13 cellular contexts compared by ENCODE assay signal in genomic region chr10:110487411-110488123, GRCh38. TPM values are rescaled to one million over a fixed set of nuclear protein-coding genes. Genes with fewer than 3 reads are reported as not detected.
DNase-seq lines count a peak whose midpoint lies in the region; ATAC-seq and TF ChIP-seq lines count a peak whose summit lies in the region.
"Had no signal": no experiment of that assay in that cellular context is flagged by ENCODE, and none has a peak within 500 bp of the region (broad histone marks: within the 10 kb centered on the region; RNA-seq: fewer than 3 reads in every experiment).

No MANE protein-coding gene starts in this region.

- H3K27ac Mint-ChIP-seq in endothelial cell (ENCODE audit: unreplicated experiment) = peak overlapping the region; percentile 80
- no peak overlapping the region for H3K27ac Mint-ChIP-seq in T-helper 2 cell treated with Interferon-gamma antibody and Interleukin-4, amounts not matched to agents 5 μg/mL and 100 μg/mL, for 36 hours

- no peaks in the 10 kb centered on the region for H4K20me1 ChIP-seq in osteoblast (ENCODE audit: insufficient read depth, low read length)

- H3K4me3 ChIP-seq in osteoblast (ENCODE audit: insufficient read depth, low read length) = no peak overlapping the region
- H3K4me3 ChIP-seq: skin epidermis, tibial artery had no signal

- peak overlapping the region; percentile 38 for H3K4me2 ChIP-seq in osteoblast (ENCODE audit: insufficient read depth, low read length)

- no peaks in the 10 kb centered on the region for H3K27me3 ChIP-seq in osteoblast (ENCODE audit: insufficient read depth, low read length)

- H3K4me1 ChIP-seq in osteoblast (ENCODE audit: insufficient read depth, low read length) = peaks cover 44% of the 10 kb centered on the region
- H3K4me1 ChIP-seq: tibial artery had no signal

- H3K36me3 Mint-ChIP-seq in endothelial cell (ENCODE audit: low read depth, unreplicated experiment) = no peaks in the 10 kb centered on the region
- no peaks in the 10 kb centered on the region for H3K36me3 Mint-ChIP-seq in T-helper 2 cell treated with Interferon-gamma antibody and Interleukin-4, amounts not matched to agents 5 μg/mL and 100 μg/mL, for 36 hours (ENCODE audit: low read depth)
- H3K36me3 Mint-ChIP-seq: naive thymus-derived CD4-positive, alpha-beta T cell had no signal

- H3K9me3 ChIP-seq in osteoblast (ENCODE audit: low read depth, low read length) = no peaks in the 10 kb centered on the region
- H3K9me3 ChIP-seq: tibial artery had no signal

- no peak for ATAC-seq in GM21717 (IDR thresholded peaks at IDR 0.05; ENCODE audit: unreplicated experiment)
- ATAC-seq: naive thymus-derived CD4-positive, alpha-beta T cell had no signal

- H2AFZ ChIP-seq in osteoblast (ENCODE audit: low read length) = no peak overlapping the region

- peaks cover 42% of the 10 kb centered on the region for H3K4me1 Mint-ChIP-seq in endothelial cell (ENCODE audit: unreplicated experiment)
- peaks cover 9% of the 10 kb centered on the region for H3K4me1 Mint-ChIP-seq in T-helper 2 cell treated with Interferon-gamma antibody and Interleukin-4, amounts not matched to agents 5 μg/mL and 100 μg/mL, for 36 hours (ENCODE audit: low read depth)

- TF ChIP-seq CTCF in endothelial cell (IDR thresholded peaks at IDR 0.05; ENCODE audit: unreplicated experiment) (no peak), osteoblast (IDR thresholded peaks at IDR 0.05; ENCODE audit: extremely low read depth, low read depth, low read length) (no peak)

- peak; percentile 73 for DNase-seq in ELF-1 (ENCODE audit: low read depth, low spot score)
- peak; percentile 17 for DNase-seq in NCI-H2171 (lab: John Stamatoyannopoulos, UW)
- DNase-seq in endothelial cell (ENCODE audit: low spot score) = no peak
- DNase-seq in osteoblast (ENCODE audit: insufficient read length, low spot score, missing footprints) = no peak
- DNase-seq in NCI-H2029 treated with DMSO at 0.1 percent for 48 hours (lab: John Stamatoyannopoulos, UW) = no peak
- no peak for DNase-seq in GOT3 (lab: John Stamatoyannopoulos, UW)
- no peak for DNase-seq in T-helper 2 cell treated with Interferon-gamma antibody and Interleukin-4, amounts not matched to agents 5 μg/mL and 100 μg/mL, for 36 hours (ENCODE audit: low spot score)
- DNase-seq: naive thymus-derived CD4-positive, alpha-beta T cell; NCI-H446; tibial artery had no signal

- no peaks in the 10 kb centered on the region for H3K36me3 ChIP-seq in osteoblast (ENCODE audit: insufficient read depth, low read length)
- H3K36me3 ChIP-seq: tibial artery had no signal

- H3K27ac ChIP-seq in osteoblast (ENCODE audit: low read depth, low read length) = peak overlapping the region; percentile 51
- H3K27ac ChIP-seq: HL-60, skin epidermis, tibial artery had no signal

- H3K9me3 Mint-ChIP-seq in endothelial cell (ENCODE audit: unreplicated experiment) = no peaks in the 10 kb centered on the region
- no peaks in the 10 kb centered on the region for H3K9me3 Mint-ChIP-seq in T-helper 2 cell treated with Interferon-gamma antibody and Interleukin-4, amounts not matched to agents 5 μg/mL and 100 μg/mL, for 36 hours
- H3K9me3 Mint-ChIP-seq: naive thymus-derived CD4-positive, alpha-beta T cell had no signal

- H3K27me3 Mint-ChIP-seq in endothelial cell (ENCODE audit: unreplicated experiment) = peaks cover 1% of the 10 kb centered on the region
- H3K27me3 Mint-ChIP-seq in T-helper 2 cell treated with Interferon-gamma antibody and Interleukin-4, amounts not matched to agents 5 μg/mL and 100 μg/mL, for 36 hours (ENCODE audit: low read depth) = peaks cover 3% of the 10 kb centered on the region

- no peaks in the 10 kb centered on the region for H3K79me2 ChIP-seq in osteoblast (ENCODE audit: insufficient read depth, low read length)

- H3K4me3 Mint-ChIP-seq in endothelial cell (ENCODE audit: unreplicated experiment) = no peak overlapping the region
- H3K4me3 Mint-ChIP-seq in T-helper 2 cell treated with Interferon-gamma antibody and Interleukin-4, amounts not matched to agents 5 μg/mL and 100 μg/mL, for 36 hours = no peak overlapping the region
- H3K4me3 Mint-ChIP-seq: naive thymus-derived CD4-positive, alpha-beta T cell had no signal

RNA-seq across cellular contexts. Expression of gene DUSP5, which starts 10.1 kb away (rescaled TPM):
- 46.0 TPM for total RNA-seq in endothelial cell (ENCODE audit: unreplicated experiment)
- total RNA-seq in osteoblast = 8.5 and 10.1 TPM in 2 replicates

Comparison
In these comparisons a context has a peak if more than half of its experiments do, and no peak if none do; other contexts are left out.
1. DNase-seq: peak in ELF-1 (single experiment) and NCI-H2171 (single experiment); none in endothelial cell (single experiment), osteoblast (single experiment), NCI-H2029 treated with DMSO at 0.1 percent for 48 hours (single experiment), GOT3 (single experiment) and T-helper 2 cell treated with Interferon-gamma antibody and Interleukin-4, amounts not matched to agents 5 μg/mL and 100 μg/mL, for 36 hours (single experiment).